Comparison of ENCODE assay signal across 9 cellular contexts in genomic region chr14:100256339-100256895, GRCh38. TPM values are rescaled to one million over a fixed set of nuclear protein-coding genes. Genes with fewer than 3 reads are reported as not detected.
A peak's percentile ranks its signal among the peaks of the same experiment; 100 is the strongest.
DNase-seq lines count a peak whose midpoint lies in the region; ATAC-seq lines count a peak whose summit lies in the region.
"Had no signal": no experiment of that assay in that cellular context is flagged by ENCODE, and none has a peak within 500 bp of the region (broad histone marks: within the 10 kb centered on the region; RNA-seq: fewer than 3 reads in every experiment).

No MANE protein-coding gene starts in this region.

- H3K4me3 Mint-ChIP-seq in activated naive CD4-positive, alpha-beta T cell treated with anti-CD3 and anti-CD28 coated beads for 36 hours = no peak overlapping the region
- H3K4me3 Mint-ChIP-seq in stimulated activated naive CD8-positive, alpha-beta T cell treated with anti-CD3 and anti-CD28 coated beads, Interleukin-15, Interleukin-2, amounts not matched to agents 100 ng/mL and 50 ng/mL, for 24 hours = peak overlapping the region; percentile 14
- H3K4me3 Mint-ChIP-seq in T-helper 2 cell treated with Interferon-gamma antibody and Interleukin-4, amounts not matched to agents 5 μg/mL and 100 μg/mL, for 36 hours = no peak overlapping the region

- H3K4me1 Mint-ChIP-seq in activated naive CD4-positive, alpha-beta T cell treated with anti-CD3 and anti-CD28 coated beads for 36 hours (ENCODE audit: low read depth) = peaks cover 82% of the 10 kb centered on the region
- peaks cover 83% of the 10 kb centered on the region for H3K4me1 Mint-ChIP-seq in stimulated activated naive CD8-positive, alpha-beta T cell treated with anti-CD3 and anti-CD28 coated beads, Interleukin-15, Interleukin-2, amounts not matched to agents 100 ng/mL and 50 ng/mL, for 24 hours (ENCODE audit: low read depth)
- peaks cover 57% of the 10 kb centered on the region for H3K4me1 Mint-ChIP-seq in T-helper 2 cell treated with Interferon-gamma antibody and Interleukin-4, amounts not matched to agents 5 μg/mL and 100 μg/mL, for 36 hours (ENCODE audit: low read depth)

- H3K36me3 Mint-ChIP-seq in activated naive CD4-positive, alpha-beta T cell treated with anti-CD3 and anti-CD28 coated beads for 36 hours (ENCODE audit: low read depth) = peaks cover 11% of the 10 kb centered on the region
- H3K36me3 Mint-ChIP-seq in stimulated activated naive CD8-positive, alpha-beta T cell treated with anti-CD3 and anti-CD28 coated beads, Interleukin-15, Interleukin-2, amounts not matched to agents 100 ng/mL and 50 ng/mL, for 24 hours (ENCODE audit: low read depth) = peaks cover 30% of the 10 kb centered on the region
- peaks cover 20% of the 10 kb centered on the region for H3K36me3 Mint-ChIP-seq in T-helper 2 cell treated with Interferon-gamma antibody and Interleukin-4, amounts not matched to agents 5 μg/mL and 100 μg/mL, for 36 hours (ENCODE audit: low read depth)

- H3K9me3 Mint-ChIP-seq in activated naive CD4-positive, alpha-beta T cell treated with anti-CD3 and anti-CD28 coated beads for 36 hours = no peaks in the 10 kb centered on the region
- H3K9me3 Mint-ChIP-seq in stimulated activated naive CD8-positive, alpha-beta T cell treated with anti-CD3 and anti-CD28 coated beads, Interleukin-15, Interleukin-2, amounts not matched to agents 100 ng/mL and 50 ng/mL, for 24 hours = no peaks in the 10 kb centered on the region
- no peaks in the 10 kb centered on the region for H3K9me3 Mint-ChIP-seq in T-helper 2 cell treated with Interferon-gamma antibody and Interleukin-4, amounts not matched to agents 5 μg/mL and 100 μg/mL, for 36 hours

- CTCF ChIA-PET in activated naive CD4-positive, alpha-beta T cell treated with anti-CD3 and anti-CD28 coated beads for 36 hours (lab: Charles Lee) = interaction anchor here (0.7 to 1.6 kb wide), 2 partner anchors 8 to 174 kb away, joined by 3 to 5 read pairs; no protein-coding TSS in a partner anchor

- no peak for DNase-seq in activated naive CD4-positive, alpha-beta T cell treated with anti-CD3 and anti-CD28 coated beads for 36 hours
- no peak for DNase-seq in activated naive CD4-positive, alpha-beta T cell treated with Interleukin-2 at 50 U/mL for 16 hours
- peak; percentile 57 for DNase-seq in NAMALWA (ENCODE audit: low spot score)
- DNase-seq in DMS53 (lab: John Stamatoyannopoulos, UW) = no peak
- no peak for DNase-seq in Kasumi-1 (lab: John Stamatoyannopoulos, UW)
- no peak for DNase-seq in T-helper 2 cell treated with Interferon-gamma antibody and Interleukin-4, amounts not matched to agents 5 μg/mL and 100 μg/mL, for 36 hours (ENCODE audit: low spot score)
- DNase-seq: NCI-H345 had no signal

- intact Hi-C loops in activated naive CD4-positive, alpha-beta T cell treated with anti-CD3 and anti-CD28 coated beads for 36 hours (cut with micrococcal nuclease) = no loop called here

- H3K27ac Mint-ChIP-seq in activated naive CD4-positive, alpha-beta T cell treated with anti-CD3 and anti-CD28 coated beads for 36 hours = peak overlapping the region; percentile 64
- peak overlapping the region; percentile 46 for H3K27ac Mint-ChIP-seq in stimulated activated naive CD8-positive, alpha-beta T cell treated with anti-CD3 and anti-CD28 coated beads, Interleukin-15, Interleukin-2, amounts not matched to agents 100 ng/mL and 50 ng/mL, for 24 hours
- no peak overlapping the region for H3K27ac Mint-ChIP-seq in T-helper 2 cell treated with Interferon-gamma antibody and Interleukin-4, amounts not matched to agents 5 μg/mL and 100 μg/mL, for 36 hours

- H3K27me3 Mint-ChIP-seq in activated naive CD4-positive, alpha-beta T cell treated with anti-CD3 and anti-CD28 coated beads for 36 hours (ENCODE audit: low read depth) = no peaks in the 10 kb centered on the region
- H3K27me3 Mint-ChIP-seq in stimulated activated naive CD8-positive, alpha-beta T cell treated with anti-CD3 and anti-CD28 coated beads, Interleukin-15, Interleukin-2, amounts not matched to agents 100 ng/mL and 50 ng/mL, for 24 hours = no peaks in the 10 kb centered on the region
- H3K27me3 Mint-ChIP-seq in T-helper 2 cell treated with Interferon-gamma antibody and Interleukin-4, amounts not matched to agents 5 μg/mL and 100 μg/mL, for 36 hours (ENCODE audit: low read depth) = no peaks in the 10 kb centered on the region

- peak; percentile 37 for ATAC-seq in HG02798 (IDR thresholded peaks at IDR 0.05; ENCODE audit: poor library complexity, unreplicated experiment)

RNA-seq across cellular contexts. Expression of gene YY1, which starts 17.5 kb away (rescaled TPM):
- total RNA-seq in activated naive CD4-positive, alpha-beta T cell treated with anti-CD3 and anti-CD28 coated beads for 36 hours = 10 to 100 TPM; 82.4 to 85.0 TPM

RNA-seq across cellular contexts. Expression of gene SLC25A29, which starts 49.8 kb away (rescaled TPM):
- total RNA-seq in activated naive CD4-positive, alpha-beta T cell treated with anti-CD3 and anti-CD28 coated beads for 36 hours = 1 to 10 TPM; 8.9 to 9.8 TPM
